In genomic region chrX:28922106-28922505, GRCh38 we compare ENCODE assay signal across 21 cellular contexts.
DNase-seq lines count a peak whose midpoint lies in the region; ATAC-seq, FAIRE-seq and TF ChIP-seq lines count a peak whose summit lies in the region.
"Had no signal": no experiment of that assay in that cellular context is flagged by ENCODE, and none has a peak within 500 bp of the region (broad histone marks: within the 10 kb centered on the region; RNA-seq: fewer than 3 reads in every experiment).

No MANE protein-coding gene starts in this region.

- CTCF ChIA-PET in A549 (lab: Yijun Ruan, JAX) = no interaction called here

- H2AFZ ChIP-seq in astrocyte (ENCODE audit: low read depth, low read length) = no peak overlapping the region
- H2AFZ ChIP-seq: GM23248 had no signal

- no peaks in the 10 kb centered on the region for H3K9me3 Mint-ChIP-seq in astrocyte (ENCODE audit: unreplicated experiment)
- H3K9me3 Mint-ChIP-seq: HFFc6 had no signal

- H3K27ac Mint-ChIP-seq in astrocyte (ENCODE audit: unreplicated experiment) = no peak overlapping the region
- H3K27ac Mint-ChIP-seq: CD14-positive monocyte; CD4-positive, alpha-beta memory T cell; HFFc6 had no signal

- no peak for TF ChIP-seq EP300 in A549 (IDR thresholded peaks at IDR 0.05)

- H3K27me3 Mint-ChIP-seq in astrocyte (ENCODE audit: low read depth, unreplicated experiment) = no peaks in the 10 kb centered on the region
- H3K27me3 Mint-ChIP-seq: CD4-positive, alpha-beta memory T cell had no signal

- no peaks in the 10 kb centered on the region for H3K79me2 ChIP-seq in astrocyte (ENCODE audit: insufficient read depth, low read length)

- H3K9ac ChIP-seq in astrocyte (ENCODE audit: low read length) = no peak overlapping the region
- H3K9ac ChIP-seq: BLaER1, GM23248 had no signal

- H3K4me3 Mint-ChIP-seq in astrocyte (ENCODE audit: unreplicated experiment) = no peak overlapping the region
- H3K4me3 Mint-ChIP-seq: CD14-positive monocyte; CD4-positive, alpha-beta memory T cell; HFFc6 had no signal

- no peak overlapping the region for H3K27ac ChIP-seq in A549
- H3K27ac ChIP-seq in astrocyte (ENCODE audit: low read depth, low read length) = no peak overlapping the region
- H3K27ac ChIP-seq: 22Rv1, BLaER1, GM23248 had no signal

- no peak overlapping the region for H3K4me3 ChIP-seq in A549
- H3K4me3 ChIP-seq in astrocyte (ENCODE audit: insufficient read depth, low read depth, low read length) = no peak overlapping the region
- H3K4me3 ChIP-seq in fibroblast of pulmonary artery (replicated peaks; ENCODE audit: low read depth, low read length) = no peak overlapping the region
- no peak overlapping the region for H3K4me3 ChIP-seq in retinal pigment epithelial cell (ENCODE audit: low read length)
- H3K4me3 ChIP-seq: BLaER1, GM23248, K562 had no signal

- no peak for TF ChIP-seq POLR2A in A549 (IDR thresholded peaks at IDR 0.05; ENCODE audit: low read length)

- ATAC-seq in A549 (no peak), HG02642 (IDR thresholded peaks at IDR 0.05; ENCODE audit: poor library complexity, unreplicated experiment) (no peak)
- ATAC-seq: K562 had no signal

- no peaks in the 10 kb centered on the region for H3K27me3 ChIP-seq in astrocyte (ENCODE audit: insufficient read depth, low read length)
- H3K27me3 ChIP-seq: BLaER1 had no signal

- no peaks in the 10 kb centered on the region for H3K36me3 Mint-ChIP-seq in astrocyte (ENCODE audit: low read depth, unreplicated experiment)
- H3K36me3 Mint-ChIP-seq: CD14-positive monocyte; CD4-positive, alpha-beta memory T cell had no signal

- H3K4me1 Mint-ChIP-seq in astrocyte (ENCODE audit: low read depth, unreplicated experiment) = no peaks in the 10 kb centered on the region
- H3K4me1 Mint-ChIP-seq: CD14-positive monocyte; CD4-positive, alpha-beta memory T cell had no signal

- H3K4me1 ChIP-seq in A549 = no peaks in the 10 kb centered on the region
- H3K4me1 ChIP-seq in astrocyte (ENCODE audit: insufficient read depth, low read length) = no peaks in the 10 kb centered on the region
- H3K4me1 ChIP-seq: BLaER1 had no signal

- no peak for TF ChIP-seq CTCF in A549 (IDR thresholded peaks at IDR 0.05)
- TF ChIP-seq CTCF in astrocyte (IDR thresholded peaks at IDR 0.05; ENCODE audit: insufficient read depth, low read depth, low read length) = no peak
- no peak for TF ChIP-seq CTCF in fibroblast of pulmonary artery (IDR thresholded peaks at IDR 0.05; ENCODE audit: low read length, missing control alignments)
- no peak for TF ChIP-seq CTCF in retinal pigment epithelial cell (conservative IDR thresholded peaks at IDR 0.05; ENCODE audit: low read depth, low read length)

- TF ChIP-seq RAD21 in A549 (conservative IDR thresholded peaks at IDR 0.05 in 1 of 2, IDR thresholded peaks at IDR 0.05 in 1 of 2) = no peak

- H3K36me3 ChIP-seq in astrocyte (ENCODE audit: insufficient read depth, low read length) = no peaks in the 10 kb centered on the region
- H3K36me3 ChIP-seq: BLaER1 had no signal

- FAIRE-seq in A549 (lab: Jason Lieb, UNC) = peak; percentile 90
- peak; percentile 65 for FAIRE-seq in astrocyte (lab: Jason Lieb, UNC)
- FAIRE-seq: GM12892, GM18507, H54, K562 had no signal

- H3K4me2 ChIP-seq in A549 = no peak overlapping the region
- no peak overlapping the region for H3K4me2 ChIP-seq in astrocyte (ENCODE audit: low read length)
- H3K4me2 ChIP-seq: BLaER1 had no signal

- no peaks in the 10 kb centered on the region for H3K9me3 ChIP-seq in A549
- no peaks in the 10 kb centered on the region for H3K9me3 ChIP-seq in astrocyte (ENCODE audit: insufficient read depth, low read depth, low read length)
- H3K9me3 ChIP-seq: BLaER1 had no signal

- DNase-seq in A549 (ENCODE audit: low read depth in 1 of 2, low spot score in 1 of 2) = no peak
- DNase-seq in astrocyte (ENCODE audit: low read depth) = no peak
- peak; percentile 55 for DNase-seq in fibroblast of pulmonary artery (ENCODE audit: low read depth)
- peak; percentile 21 for DNase-seq in retinal pigment epithelial cell (ENCODE audit: low read depth)
- no peak for DNase-seq in OCI-M2 (lab: John Stamatoyannopoulos, UW; ENCODE audit: unreplicated experiment)
- no peak for DNase-seq in SK-N-DZ (ENCODE audit: low spot score)
- DNase-seq: CD4-positive, alpha-beta memory T cell; DMS153; DMS79; GDM1; GM23248; HCEC 1CT; HFFc6 had no signal

- POLR2A ChIA-PET in A549 (lab: Yijun Ruan, JAX) = no interaction called here

- WGBS in A549 (ENCODE audit: missing lambda C conversion rate) = 79% methylated on average over 2 of the region's 2 CpGs

- no peaks in the 10 kb centered on the region for H4K20me1 ChIP-seq in astrocyte (ENCODE audit: insufficient read depth, low read length)
- H4K20me1 ChIP-seq: BLaER1 had no signal

TF ChIP-seq in A549, 52 proteins besides CTCF, POLR2A, EP300 and RAD21:
- TF ChIP-seq CEBPB (IDR thresholded peaks at IDR 0.05) (no peak), HOXA7 (CRISPR knock-in tag; IDR thresholded peaks at IDR 0.05) (no peak), ATOH8 (CRISPR knock-in tag; IDR thresholded peaks at IDR 0.05; ENCODE audit: low read depth) (no peak), JUN (IDR thresholded peaks at IDR 0.05) (no peak), RNF2 (IDR thresholded peaks at IDR 0.05; ENCODE audit: borderline replicate concordance, low read depth) (no peak), MAZ (IDR thresholded peaks at IDR 0.05; ENCODE audit: borderline replicate concordance, low read depth, low read length) (no peak), KDM1A (IDR thresholded peaks at IDR 0.05; ENCODE audit: low read depth) (no peak), FOSB (CRISPR knock-in tag; IDR thresholded peaks at IDR 0.05) (no peak), NFE2L2 (conservative IDR thresholded peaks at IDR 0.05; ENCODE audit: low read length) (no peak), REST (IDR thresholded peaks at IDR 0.05) (no peak), RFX5 (IDR thresholded peaks at IDR 0.05) (no peak), CBX2 (IDR thresholded peaks at IDR 0.05; ENCODE audit: borderline replicate concordance, low read depth) (no peak), PHF8 (IDR thresholded peaks at IDR 0.05; ENCODE audit: borderline replicate concordance, low read depth) (no peak), JUNB (IDR thresholded peaks at IDR 0.05) (no peak), SREBF2 (IDR thresholded peaks at IDR 0.05) (no peak), BHLHE40 (IDR thresholded peaks at IDR 0.05; ENCODE audit: low read depth, low read length) (no peak), ELK1 (IDR thresholded peaks at IDR 0.05; ENCODE audit: low read depth, low read length) (no peak), E2F6 (IDR thresholded peaks at IDR 0.05; ENCODE audit: borderline replicate concordance, low read depth) (no peak), POLR2AphosphoS2 (conservative IDR thresholded peaks at IDR 0.05; ENCODE audit: low read length) (no peak)

Comparison
In these comparisons a context has a peak if more than half of its experiments do, and no peak if none do; other contexts are left out.
1. DNase-seq: peak in fibroblast of pulmonary artery (single experiment) and retinal pigment epithelial cell (single experiment); none in A549 (0 of 2), astrocyte (single experiment), OCI-M2 (single experiment) and SK-N-DZ (single experiment).